Comparison of ENCODE assay signal across 8 cellular contexts in genomic region chr14:77580964-77581505, GRCh38. TPM values are rescaled to one million over a fixed set of nuclear protein-coding genes. Genes with fewer than 3 reads are reported as not detected.
DNase-seq lines count a peak whose midpoint lies in the region; ATAC-seq, FAIRE-seq and TF ChIP-seq lines count a peak whose summit lies in the region.

No MANE protein-coding gene starts in this region.

- peak overlapping the region; percentile 55 to 69 for H3K4me3 Mint-ChIP-seq in activated T-cell treated with anti-CD3 and anti-CD28 coated beads, Interleukin-2, amount 50 U/mL, for 72 hours
- peak overlapping the region; percentile 64 for H3K4me3 Mint-ChIP-seq in osteocyte (ENCODE audit: unreplicated experiment)

- H3K4me3 ChIP-seq in K562, result no peak overlapping the region

- H3K27ac Mint-ChIP-seq in activated T-cell treated with anti-CD3 and anti-CD28 coated beads, Interleukin-2, amount 50 U/mL, for 72 hours, result peak overlapping the region; percentile 82
- peak overlapping the region; percentile 91 for H3K27ac Mint-ChIP-seq in osteocyte (ENCODE audit: unreplicated experiment)

- no peak overlapping the region; a peak in 1 of 4 replicates for H3K9ac ChIP-seq in K562 (ENCODE audit: insufficient read depth in 1 of 2, low read depth in 2 of 2, low read length in 2 of 2)

- no peak for TF ChIP-seq POLR2A in K562 (conservative IDR thresholded peaks at IDR 0.05)

- DNase-seq in activated T-cell treated with anti-CD3 and anti-CD28 coated beads, Interleukin-2, amount 50 U/mL, for 72 hours, result peak; percentile 12 to 16
- DNase-seq in activated T-cell treated with anti-CD3 and anti-CD28 coated beads for 4 hours, result no peak
- DNase-seq in NCI-H1105 treated with DMSO at 0.1 percent for 48 hours (lab: John Stamatoyannopoulos, UW), result peak; percentile 93
- no peak for DNase-seq in K562 (ENCODE audit: extremely low read depth in 1 of 4, low spot score in 3 of 4)
- DNase-seq in osteocyte (ENCODE audit: extremely low spot score, unreplicated experiment), result no peak
- no peak for DNase-seq in posterior cingulate gyrus
- no peak for DNase-seq in activated CD4-positive, alpha-beta T cell treated with anti-CD3 and anti-CD28 coated beads, Interleukin-2, amount 50 U/mL, for 48 hours

- H3K36me3 ChIP-seq in K562 (ENCODE audit: control insufficient read depth, insufficient read depth, low read length), result peaks cover 13% of the 10 kb centered on the region; the same call in 2 of the 3 replicates

- peaks cover 0 to 3% of the 10 kb centered on the region in 2 experiments; a peak in 2 of 5 replicates for H3K4me1 ChIP-seq in K562 (replicated peaks in 1 of 2; ENCODE audit: control insufficient read depth in 2 of 2, insufficient read depth in 2 of 2, low read length in 2 of 2)

- H3K4me1 Mint-ChIP-seq in activated T-cell treated with anti-CD3 and anti-CD28 coated beads, Interleukin-2, amount 50 U/mL, for 72 hours (ENCODE audit: low read depth), result peaks cover 29% of the 10 kb centered on the region
- H3K4me1 Mint-ChIP-seq in osteocyte (ENCODE audit: unreplicated experiment), result peaks cover 44% of the 10 kb centered on the region

- POLR2A ChIA-PET in K562 (lab: Yijun Ruan, JAX), result interaction anchor here (0.8 kb wide), 1 partner anchor 10 kb away, joined by 4 read pairs; no protein-coding TSS in a partner anchor

- no peak for TF ChIP-seq CTCF in K562 (IDR thresholded peaks at IDR 0.05 in 2 of 3, conservative IDR thresholded peaks at IDR 0.05 in 1 of 3; ENCODE audit: insufficient read depth in 2 of 3, low read depth in 1 of 3, low read length in 3 of 3)
- no peak for TF ChIP-seq CTCF in osteocyte (IDR thresholded peaks at IDR 0.05)

- TF ChIP-seq RAD21 in K562 (CRISPR knock-in tag; conservative IDR thresholded peaks at IDR 0.05 in 1 of 2, IDR thresholded peaks at IDR 0.05 in 1 of 2), result no peak

- CTCF ChIA-PET in K562 (lab: Yijun Ruan, JAX; ENCODE audit: low intra/inter-chr PET ratio), result no interaction called here

- H3K27me3 Mint-ChIP-seq in activated T-cell treated with anti-CD3 and anti-CD28 coated beads, Interleukin-2, amount 50 U/mL, for 72 hours (ENCODE audit: low read depth), result no peaks in the 10 kb centered on the region
- no peaks in the 10 kb centered on the region for H3K27me3 Mint-ChIP-seq in osteocyte (ENCODE audit: unreplicated experiment)

- ATAC-seq in activated T-cell treated with anti-CD3 and anti-CD28 coated beads, Interleukin-2, amount 50 U/mL, for 72 hours (replicated peaks in 1 of 2), result peak; percentile 95 to 97
- ATAC-seq in HG02571 (IDR thresholded peaks at IDR 0.05; ENCODE audit: unreplicated experiment) (peak; percentile 95), K562 (peak; percentile 78)

- H3K9me3 ChIP-seq in K562 (replicated peaks; ENCODE audit: control insufficient read depth, insufficient read depth, low read depth, low read length), result no peaks in the 10 kb centered on the region

- intact Hi-C loops in K562 (cut with micrococcal nuclease), result no loop called here
- intact Hi-C loops in posterior cingulate gyrus (cut with DNase I), result no loop called here

- no peak for TF ChIP-seq EP300 in K562 (IDR thresholded peaks at IDR 0.05; ENCODE audit: low read length)

- no peak overlapping the region for H2AFZ ChIP-seq in K562 (ENCODE audit: low read depth, low read length)

- no peaks in the 10 kb centered on the region for H3K27me3 ChIP-seq in K562 (ENCODE audit: control insufficient read depth in 2 of 2, insufficient read depth in 2 of 2, low read length in 2 of 2)

- no peaks in the 10 kb centered on the region for H3K9me3 Mint-ChIP-seq in activated T-cell treated with anti-CD3 and anti-CD28 coated beads, Interleukin-2, amount 50 U/mL, for 72 hours
- no peaks in the 10 kb centered on the region for H3K9me3 Mint-ChIP-seq in osteocyte (ENCODE audit: unreplicated experiment)

- BruUV-seq in K562 (replicated peaks; lab: Mats Ljungman, UMichigan), result no TSS peak

- no peak overlapping the region for H3K4me2 ChIP-seq in K562 (ENCODE audit: insufficient read depth, low read length)

- 39% methylated on average over 3 of the region's 4 CpGs for WGBS in K562 (ENCODE audit: insufficient coverage, low coverage, missing lambda C conversion rate)

- H3K36me3 Mint-ChIP-seq in activated T-cell treated with anti-CD3 and anti-CD28 coated beads, Interleukin-2, amount 50 U/mL, for 72 hours (ENCODE audit: insufficient read depth in 2 of 2), result no peaks in the 10 kb centered on the region
- H3K36me3 Mint-ChIP-seq in osteocyte (ENCODE audit: unreplicated experiment), result no peaks in the 10 kb centered on the region

- peaks cover 12% of the 10 kb centered on the region; the same call in 1 of the 2 replicates for H4K20me1 ChIP-seq in K562 (replicated peaks; ENCODE audit: control insufficient read depth, insufficient read depth, low read length)

- H3K79me2 ChIP-seq in K562 (ENCODE audit: control insufficient read depth, insufficient read depth, low read length), result peaks cover 61% of the 10 kb centered on the region

- peak overlapping the region; percentile 6; the same call in 1 of the 3 replicates for H3K27ac ChIP-seq in K562 (ENCODE audit: extremely low read depth, low read depth, low read length)

- in situ Hi-C loops in K562 (cut with MboI), result no loop called here

- peak; percentile 23 for FAIRE-seq in K562 (lab: Jason Lieb, UNC)

- H3K9me1 ChIP-seq in K562 (ENCODE audit: control insufficient read depth, insufficient read depth, low read length), result no peaks in the 10 kb centered on the region

TF ChIP-seq in K562, 482 proteins besides CTCF, POLR2A, EP300 and RAD21:
- TF ChIP-seq ZNF384 (IDR thresholded peaks at IDR 0.05; ENCODE audit: low read depth, low read length) (peak; percentile 80), KLF10 (CRISPR knock-in tag; IDR thresholded peaks at IDR 0.05) (no peak), SAFB (IDR thresholded peaks at IDR 0.05; ENCODE audit: borderline replicate concordance, low read depth, low read length) (no peak), ATF2 (CRISPR knock-in tag; IDR thresholded peaks at IDR 0.05) (no peak), NFIC (IDR thresholded peaks at IDR 0.05) (peak; percentile 75), NR2C2 (CRISPR knock-in tag; IDR thresholded peaks at IDR 0.05) (no peak), NR2C2 (tag; IDR thresholded peaks at IDR 0.05) (0 out of 2 replicates have a peak, but pooled peaks have one; percentile 22), ARHGAP35 (IDR thresholded peaks at IDR 0.05; ENCODE audit: partially characterized antibody) (no peak)

RNA-seq across cellular contexts. Expression of gene SPTLC2, which starts 35.4 kb away (rescaled TPM):
- 10 to 100 TPM; 18.4 to 20.6 TPM for total RNA-seq in activated T-cell treated with anti-CD3 and anti-CD28 coated beads, Interleukin-2, amount 50 U/mL, for 72 hours
- total RNA-seq in K562 (2011; cell fraction: chromatin; rRNA removed; ENCODE audit: low replicate concordance), result 34.7 and 74.2 TPM in 2 replicates
- 23.0 and 28.9 TPM in 2 replicates for total RNA-seq in K562 (2011; cell fraction: nucleolus; rRNA removed)
- 50.4 and 56.3 TPM in 2 replicates for total RNA-seq in K562 (2011; cell fraction: nucleoplasm; rRNA removed)
- total RNA-seq in K562 (2014; rRNA removed) (11.1 and 11.8 TPM in 2 replicates), K562 (2014; rRNA removed; fragmentation: Illumina TruSeq; extraction: Trizol) (19.5 and 22.6 TPM in 2 replicates), K562 (2015; rRNA removed; fragmentation: Illumina TruSeq; extraction: Trizol) (15.5 and 15.9 TPM in 2 replicates), K562 (2021) (20.8 and 24.2 TPM in 2 replicates), osteocyte (28.1 and 31.3 TPM in 2 replicates)
- polyA plus RNA-seq in K562 (2011; rRNA removed) (24.2 and 30.4 TPM in 2 replicates), K562 (2014; fragmentation: Illumina TruSeq; extraction: Trizol) (12.6 and 13.3 TPM in 2 replicates), K562 (2014; fragmentation: Nextera tagmentation; extraction: Ambion mirVana) (1 to 10 TPM; 4.5 to 5.4 TPM), K562 (2014; rRNA removed) (8.6 and 14.0 TPM in 2 replicates)
- polyA plus RNA-seq in K562 (2011; cell fraction: cytosol; rRNA removed), result 7.1 and 12.7 TPM in 2 replicates
- polyA plus RNA-seq in K562 (2011; cell fraction: nucleus; rRNA removed), result 11.1 and 12.1 TPM in 2 replicates
- 10.4 and 11.5 TPM in 2 replicates for polyA plus RNA-seq in K562 (2012)
- 46.8 and 53.8 TPM in 2 replicates for polyA minus RNA-seq in K562 (2011; rRNA and poly(A)+ RNA removed)
- polyA minus RNA-seq in K562 (2011; cell fraction: cytosol; rRNA and poly(A)+ RNA removed), result 15.4 and 16.2 TPM in 2 replicates
- polyA minus RNA-seq in K562 (2011; cell fraction: nucleus; rRNA and poly(A)+ RNA removed), result 5.1 and 9.7 TPM in 2 replicates

Comparison
In these comparisons a context has a peak if more than half of its experiments do, and no peak if none do; other contexts are left out.
1. DNase-seq: peak in activated T-cell treated with anti-CD3 and anti-CD28 coated beads, Interleukin-2, amount 50 U/mL, for 72 hours (2 of 2) and NCI-H1105 treated with DMSO at 0.1 percent for 48 hours (single experiment); none in activated T-cell treated with anti-CD3 and anti-CD28 coated beads for 4 hours (single experiment), K562 (0 of 4), osteocyte (single experiment), posterior cingulate gyrus (0 of 10) and activated CD4-positive, alpha-beta T cell treated with anti-CD3 and anti-CD28 coated beads, Interleukin-2, amount 50 U/mL, for 48 hours (0 of 2).
2. Peak in every context shown above with its lines, with median percentiles within 50 percentile points of each other: ATAC-seq.